In the genomic region with DNA sequence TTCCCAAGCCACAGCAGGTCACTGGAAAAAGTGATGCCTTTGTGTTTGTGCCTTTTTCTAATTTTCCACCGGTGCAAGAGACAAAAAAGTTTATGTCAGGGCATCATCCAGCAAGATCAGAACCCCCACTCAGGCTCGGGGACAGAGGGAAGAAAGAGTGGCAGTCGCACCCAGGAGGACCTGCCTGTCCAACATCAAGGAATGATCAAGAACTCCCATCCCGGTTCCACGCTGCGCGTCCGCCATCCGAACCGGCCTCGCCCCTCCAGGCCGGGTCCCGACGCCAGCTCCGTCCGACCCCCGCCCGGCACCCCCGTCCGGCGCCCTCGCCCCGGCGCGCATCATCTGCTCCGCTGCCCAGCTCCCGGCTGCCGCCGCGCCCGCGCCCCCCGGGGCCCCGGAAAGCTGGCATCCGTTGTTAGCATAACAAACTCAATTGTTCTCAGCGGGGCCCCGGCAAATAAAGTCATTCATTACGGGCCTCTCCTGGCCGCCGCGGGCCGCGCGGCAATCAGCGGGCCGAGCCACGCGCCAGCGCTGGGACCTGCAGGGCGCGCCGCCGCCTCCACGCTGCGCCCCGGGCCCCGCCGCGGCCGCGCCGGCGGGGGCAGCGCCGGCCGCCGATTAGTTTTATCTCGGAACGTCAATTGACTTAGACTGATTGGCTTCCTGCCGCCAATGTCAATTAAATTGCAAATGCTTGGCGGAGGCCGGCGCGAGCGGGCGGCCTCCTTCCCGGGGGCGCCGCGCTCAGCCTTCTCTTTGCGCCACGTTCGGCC, we compare ENCODE assay signal across 10 cellular contexts. TPM values are rescaled to one million over a fixed set of nuclear protein-coding genes. Genes with fewer than 3 reads are reported as not detected.
DNase-seq lines count a peak whose midpoint lies in the region; ATAC-seq lines count a peak whose summit lies in the region.
"Had no signal": no experiment of that assay in that cellular context is flagged by ENCODE, and none has a peak within 500 bp of the region (broad histone marks: within the 10 kb centered on the region; RNA-seq: fewer than 3 reads in every experiment).

No MANE protein-coding gene starts in this region.

- no peak for DNase-seq in stimulated activated naive CD8-positive, alpha-beta T cell treated with anti-CD3 and anti-CD28 coated beads, Interleukin-15, Interleukin-2, amounts not matched to agents 100 U/mL and 50 U/mL, for 24 hours
- no peak for DNase-seq in mesenchymal stem cell
- no peak for DNase-seq in CD1c-positive myeloid dendritic cell (ENCODE audit: extremely low spot score)
- DNase-seq in GM03348 (ENCODE audit: low spot score), result no peak
- DNase-seq in SK-N-DZ (ENCODE audit: low spot score), result no peak
- no peak for DNase-seq in NCI-H2196 treated with DMSO at 0.1 percent for 48 hours (lab: John Stamatoyannopoulos, UW; ENCODE audit: unreplicated experiment)
- DNase-seq: DMS79 treated with DMSO at 0.1 percent for 48 hours, MV-4-11 had no signal

- H3K27ac Mint-ChIP-seq in stimulated activated naive CD8-positive, alpha-beta T cell treated with anti-CD3 and anti-CD28 coated beads, Interleukin-15, Interleukin-2, amounts not matched to agents 100 ng/mL and 50 ng/mL, for 24 hours, result no peak overlapping the region
- no peak overlapping the region for H3K27ac Mint-ChIP-seq in activated naive CD8-positive, alpha-beta T cell

- no peak overlapping the region for H3K18ac ChIP-seq in mesenchymal stem cell (ENCODE audit: low read depth in 1 of 2, low read length in 2 of 2)

- H3K27ac ChIP-seq in mesenchymal stem cell (ENCODE audit: low read length, poor library complexity, severe bottlenecking), result no peak overlapping the region

- peak overlapping the region; percentile 45 for H3K4me2 ChIP-seq in mesenchymal stem cell (ENCODE audit: low read length, poor library complexity, severe bottlenecking)

- H2BK120ac ChIP-seq in mesenchymal stem cell (ENCODE audit: low read depth, low read length), result no peak overlapping the region

- peaks cover 8% of the 10 kb centered on the region for H3K36me3 Mint-ChIP-seq in stimulated activated naive CD8-positive, alpha-beta T cell treated with anti-CD3 and anti-CD28 coated beads, Interleukin-15, Interleukin-2, amounts not matched to agents 100 ng/mL and 50 ng/mL, for 24 hours (ENCODE audit: low read depth)
- peaks cover 3% of the 10 kb centered on the region for H3K36me3 Mint-ChIP-seq in activated naive CD8-positive, alpha-beta T cell

- peaks cover 11% of the 10 kb centered on the region for H3K4me1 ChIP-seq in mesenchymal stem cell (ENCODE audit: control insufficient read depth, insufficient read depth, low read depth, low read length)

- peaks cover 86 to 93% of the 10 kb centered on the region in 2 experiments for H3K27me3 ChIP-seq in mesenchymal stem cell (ENCODE audit: control insufficient read depth in 1 of 2, insufficient read depth in 1 of 2, low read length in 2 of 2)

- H3K4me3 Mint-ChIP-seq in stimulated activated naive CD8-positive, alpha-beta T cell treated with anti-CD3 and anti-CD28 coated beads, Interleukin-15, Interleukin-2, amounts not matched to agents 100 ng/mL and 50 ng/mL, for 24 hours, result peak overlapping the region; percentile 24
- H3K4me3 Mint-ChIP-seq in activated naive CD8-positive, alpha-beta T cell, result peak overlapping the region; percentile 70

- H3K4me3 ChIP-seq in mesenchymal stem cell (ENCODE audit: insufficient read depth in 1 of 2, low read depth in 1 of 2, low read length in 2 of 2), result no peak overlapping the region

- no peak overlapping the region for H2AK5ac ChIP-seq in mesenchymal stem cell (ENCODE audit: low read length, severe bottlenecking)

- H4K91ac ChIP-seq in mesenchymal stem cell (ENCODE audit: low read length), result no peak overlapping the region

- no peak overlapping the region for H2AFZ ChIP-seq in mesenchymal stem cell (ENCODE audit: low read depth, low read length)

- H3K4me1 Mint-ChIP-seq in stimulated activated naive CD8-positive, alpha-beta T cell treated with anti-CD3 and anti-CD28 coated beads, Interleukin-15, Interleukin-2, amounts not matched to agents 100 ng/mL and 50 ng/mL, for 24 hours (ENCODE audit: low read depth), result peaks cover 34% of the 10 kb centered on the region
- peaks cover 19% of the 10 kb centered on the region for H3K4me1 Mint-ChIP-seq in activated naive CD8-positive, alpha-beta T cell (ENCODE audit: low read depth)

- H3K9ac ChIP-seq in mesenchymal stem cell (ENCODE audit: low read length), result no peak overlapping the region

- no peak overlapping the region for H4K8ac ChIP-seq in mesenchymal stem cell (ENCODE audit: low read length)

- no peak overlapping the region for H3K4ac ChIP-seq in mesenchymal stem cell (ENCODE audit: low read depth in 1 of 2, low read length in 2 of 2)

- peaks cover 10% of the 10 kb centered on the region for H3K9me3 Mint-ChIP-seq in stimulated activated naive CD8-positive, alpha-beta T cell treated with anti-CD3 and anti-CD28 coated beads, Interleukin-15, Interleukin-2, amounts not matched to agents 100 ng/mL and 50 ng/mL, for 24 hours
- H3K9me3 Mint-ChIP-seq in activated naive CD8-positive, alpha-beta T cell (ENCODE audit: low read depth), result peaks cover under 1% of the 10 kb centered on the region

- no peak overlapping the region for H2BK12ac ChIP-seq in mesenchymal stem cell (ENCODE audit: low read length in 2 of 2)

- peaks cover 61% of the 10 kb centered on the region for H3K27me3 Mint-ChIP-seq in stimulated activated naive CD8-positive, alpha-beta T cell treated with anti-CD3 and anti-CD28 coated beads, Interleukin-15, Interleukin-2, amounts not matched to agents 100 ng/mL and 50 ng/mL, for 24 hours
- H3K27me3 Mint-ChIP-seq in activated naive CD8-positive, alpha-beta T cell, result peaks cover 39% of the 10 kb centered on the region

- H3K14ac ChIP-seq in mesenchymal stem cell (ENCODE audit: low read length in 2 of 2), result no peak overlapping the region

- no peaks in the 10 kb centered on the region for H3K36me3 ChIP-seq in mesenchymal stem cell (ENCODE audit: control insufficient read depth in 1 of 2, insufficient read depth in 2 of 2, low read depth in 1 of 2, low read length in 2 of 2)

- no peak overlapping the region for H2BK5ac ChIP-seq in mesenchymal stem cell (ENCODE audit: low read depth, low read length, poor library complexity, severe bottlenecking)

- 2% methylated on average over 72 of the region's 83 CpGs for WGBS in mesenchymal stem cell

- no peak for ATAC-seq in stimulated activated naive CD8-positive, alpha-beta T cell treated with anti-CD3 and anti-CD28 coated beads, Interleukin-15, Interleukin-2, amounts not matched to agents 100 U/mL and 50 U/mL, for 24 hours

- H3K9me3 ChIP-seq in mesenchymal stem cell (ENCODE audit: control insufficient read depth, low read length), result peaks cover 17% of the 10 kb centered on the region

- no peak overlapping the region for H3K23ac ChIP-seq in mesenchymal stem cell (ENCODE audit: low read length in 2 of 2)

- no peaks in the 10 kb centered on the region for H3K79me1 ChIP-seq in mesenchymal stem cell (replicated peaks; ENCODE audit: low read length, poor library complexity, severe bottlenecking)

- no peak overlapping the region for H2BK15ac ChIP-seq in mesenchymal stem cell (ENCODE audit: low read depth, poor library complexity, severe bottlenecking)

RNA-seq across cellular contexts. Expression of gene PAX5, which starts 48.1 kb away (rescaled TPM):
- polyA plus RNA-seq in mesenchymal stem cell (2013, experiment 1 of 2), result not detected
- not detected for polyA plus RNA-seq in mesenchymal stem cell (2013, experiment 2 of 2)
- 5.1 TPM in 2 replicates for polyA plus RNA-seq in SK-N-DZ (2014; cell fraction: cytosol; rRNA removed)
- 3.2 and 4.9 TPM in 2 replicates for polyA plus RNA-seq in SK-N-DZ (2014; cell fraction: nucleus; rRNA removed)
